Comparison of ENCODE assay signal across 31 cellular contexts in genomic region chr15:92361321-92362090, GRCh38. TPM values are rescaled to one million over a fixed set of nuclear protein-coding genes. Genes with fewer than 3 reads are reported as not detected.
"Had no signal": no experiment of that assay in that cellular context is flagged by ENCODE, and none has a peak within 500 bp of the region (broad histone marks: within the 10 kb centered on the region; RNA-seq: fewer than 3 reads in every experiment).

No MANE protein-coding gene starts in this region.

- H3K27ac ChIP-seq: ascending aorta, breast epithelium, cardiac muscle cell, colonic mucosa, epithelial cell of prostate, esophagus squamous epithelium, gastroesophageal sphincter, heart right ventricle, WERI-Rb-1 had no signal

- H3K27me3 ChIP-seq: ascending aorta, cardiac muscle cell, colonic mucosa had no signal

- H3K36me3 ChIP-seq: ascending aorta, breast epithelium, cardiac muscle cell, colonic mucosa, esophagus squamous epithelium, gastroesophageal sphincter, heart right ventricle, WERI-Rb-1 had no signal

- H3K4me1 ChIP-seq: ascending aorta, breast epithelium, colonic mucosa, gastroesophageal sphincter, heart right ventricle had no signal

- H3K9me3 ChIP-seq: ascending aorta, breast epithelium, colonic mucosa, esophagus squamous epithelium, gastroesophageal sphincter, heart right ventricle had no signal

- DNase-seq: activated B cell treated with CpG ODN at 0.5 μM for 24 hours; activated CD4-positive, alpha-beta T cell treated with anti-CD3 and anti-CD28 coated beads for 48 hours; activated CD4-positive, alpha-beta T cell treated with anti-CD3 and anti-CD28 coated beads, Interleukin-2, amount 50 U/mL, for 1 hour; activated CD4-positive, alpha-beta T cell treated with anti-CD3 and anti-CD28 coated beads, Interleukin-2, amount 50 U/mL, for 48 hours; activated CD8-positive, alpha-beta memory T cell treated with anti-CD3 and anti-CD28 coated beads, Interleukin-2, amount 10 ng/mL, durations not matched to agents 7 days and 5 days; activated CD8-positive, alpha-beta memory T cell treated with anti-CD3 and anti-CD28 coated beads, Interleukin-2, amount 50 U/mL, for 4 hours; activated CD8-positive, alpha-beta T cell treated with anti-CD3 and anti-CD28 coated beads, Interleukin-2, amount 10 ng/mL, durations not matched to agents 7 days and 5 days; activated gamma-delta T cell; activated naive CD4-positive, alpha-beta T cell; activated naive CD4-positive, alpha-beta T cell treated with anti-CD3 and anti-CD28 coated beads, Interleukin-2, amount 10 ng/mL, durations not matched to agents 7 days and 5 days; activated naive CD8-positive, alpha-beta T cell treated with anti-CD3 and anti-CD28 coated beads, Interleukin-2, amount 10 ng/mL, durations not matched to agents 7 days and 5 days; activated T-cell treated with anti-CD3 and anti-CD28 coated beads, Interleukin-2, amount 50 U/mL, for 1 hour; activated T-cell treated with anti-CD3 and anti-CD28 coated beads, Interleukin-2, amount 50 U/mL, for 72 hours; central memory CD4-positive, alpha-beta T cell; cerebellar nuclear complex; colonic mucosa; effector CD8-positive, alpha-beta T cell; esophagus squamous epithelium; foreskin melanocyte; heart right ventricle; T-helper 17 cell; T1000; WERI-Rb-1 had no signal

- H3K4me3 ChIP-seq: ascending aorta, breast epithelium, cardiac muscle cell, colonic mucosa, esophagus squamous epithelium, gastroesophageal sphincter, heart right ventricle had no signal

- ATAC-seq: activated CD4-positive, CD25-positive, alpha-beta regulatory T cell treated with anti-CD3 and anti-CD28 coated beads, Interleukin-2, amount 50 U/mL, for 24 hours; activated CD8-positive, alpha-beta memory T cell treated with anti-CD3 and anti-CD28 coated beads, Interleukin-2, amount 10 ng/mL, durations not matched to agents 7 days and 5 days; activated CD8-positive, alpha-beta T cell treated with anti-CD3 and anti-CD28 coated beads, Interleukin-2, amount 10 ng/mL, durations not matched to agents 7 days and 5 days; activated naive CD4-positive, alpha-beta T cell treated with anti-CD3 and anti-CD28 coated beads, Interleukin-2, amount 50 U/mL, for 72 hours; activated T-cell treated with anti-CD3 and anti-CD28 coated beads, Interleukin-2, amount 50 U/mL, for 72 hours; gastroesophageal sphincter; heart right ventricle; T-helper 17 cell had no signal

RNA-seq across cellular contexts. Expression of gene ST8SIA2, which starts 32.2 kb away (rescaled TPM):
- polyA plus RNA-seq: fibroblast of lung had no signal
